Comparison of ENCODE assay signal across 8 cellular contexts in the genomic region with DNA sequence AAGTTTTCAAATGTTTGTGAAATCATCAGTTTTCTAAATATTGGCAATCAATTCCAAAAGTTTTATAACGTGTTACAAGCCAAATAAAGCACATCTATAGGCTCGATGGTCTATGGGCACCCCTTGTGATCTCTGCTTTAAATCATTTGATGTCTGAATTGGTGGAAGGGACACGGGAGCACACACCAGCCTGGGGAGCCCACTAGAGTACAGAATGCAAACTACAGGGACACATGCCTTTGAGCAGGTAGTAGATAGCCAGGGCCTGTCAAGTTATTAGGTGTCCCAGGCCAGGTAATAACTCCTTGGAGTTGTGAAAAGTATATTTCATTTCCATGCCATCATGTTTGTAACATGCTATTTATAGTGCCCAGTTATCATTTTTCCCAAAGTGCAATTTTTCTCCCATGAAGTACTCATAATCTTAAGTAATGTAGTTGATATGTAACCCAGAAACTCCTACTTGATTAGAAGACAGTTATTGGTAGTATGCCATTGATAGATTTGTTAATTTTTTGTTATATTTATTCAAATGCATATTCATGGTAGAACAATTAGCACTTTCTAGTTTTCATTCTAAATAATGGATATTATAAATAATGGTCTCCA.
DNase-seq lines count a peak whose midpoint lies in the region; ATAC-seq and TF ChIP-seq lines count a peak whose summit lies in the region.

No MANE protein-coding gene starts in this region.

- in situ Hi-C loops in ACHN (cut with HindIII; ENCODE audit: low pct_ligation_motif_present, low pct_unique_long_range_greater_than_20kb, low sequenced_read_pairs), result loop anchor here (25.0 kb wide), 1 partner anchor 640 kb away; a partner anchor contains a TSS

- peak; percentile 47 to 90 for TF ChIP-seq RAD21 in liver (IDR thresholded peaks at IDR 0.05)

- no peaks in the 10 kb centered on the region for H3K27me3 ChIP-seq in liver (ENCODE audit: control insufficient read depth in 4 of 4, insufficient read depth in 4 of 4, low read length in 3 of 4)

- H3K36me3 ChIP-seq in liver (ENCODE audit: control insufficient read depth in 4 of 4, insufficient read depth in 3 of 4, low read depth in 1 of 4, low read length in 3 of 4), result no peaks in the 10 kb centered on the region

- DNase-seq in ACHN (peak; percentile 79), GM12864 (ENCODE audit: low read depth) (peak; percentile 35), HCEC 1CT (peak; percentile 41), M059J (ENCODE audit: low read depth) (peak; percentile 32)
- DNase-seq in activated T-helper 9 cell treated with anti-CD3 and anti-CD28 coated beads, Interleukin-2, amount 50 U/mL, for 16 hours (ENCODE audit: low read depth), result peak; percentile 2
- DNase-seq in activated T-cell treated with anti-CD3 and anti-CD28 coated beads, Interleukin-2, amount 50 U/mL, for 1 hour, result no peak

- no peak overlapping the region for H3K9ac ChIP-seq in liver (ENCODE audit: low read depth in 1 of 2, low read length in 2 of 2)

- no peaks in the 10 kb centered on the region for H3K9me3 ChIP-seq in liver (ENCODE audit: control insufficient read depth in 4 of 4, low read length in 3 of 4)

- no peaks in the 10 kb centered on the region for H3K4me1 ChIP-seq in liver (ENCODE audit: control insufficient read depth in 4 of 4, insufficient read depth in 4 of 4, low read length in 3 of 4)

- ATAC-seq in HG03571 (IDR thresholded peaks at IDR 0.05; ENCODE audit: unreplicated experiment), result no peak

- H3K4me3 ChIP-seq in GM12864 (ENCODE audit: low read depth, low read length) (no peak overlapping the region; the same call in 1 of the 2 replicates), liver (ENCODE audit: low read depth in 1 of 3, low read length in 3 of 3) (no peak overlapping the region)

- TF ChIP-seq CTCF in GM12864 (IDR thresholded peaks at IDR 0.05; ENCODE audit: low read depth, low read length, missing control alignments), result peak; percentile 76
- peak; percentile 48 for TF ChIP-seq CTCF in liver (IDR thresholded peaks at IDR 0.05; ENCODE audit: low read depth, low read length, missing input control)

- WGBS in liver, result 79% methylated on average over 3 of the region's 3 CpGs

- H3K27ac ChIP-seq in liver (ENCODE audit: low read depth in 1 of 2, low read length in 2 of 2), result no peak overlapping the region

TF ChIP-seq in liver, 16 proteins besides CTCF, POLR2A, EP300 and RAD21:
- no peak for TF ChIP-seq JUND (IDR thresholded peaks at IDR 0.05)
- no peak for TF ChIP-seq HNF4G (IDR thresholded peaks at IDR 0.05)
- no peak for TF ChIP-seq NR2F2 (IDR thresholded peaks at IDR 0.05)
- TF ChIP-seq RXRA (IDR thresholded peaks at IDR 0.05), result no peak
TF ChIP-seq in liver: peak in this region for 0.
